Comparison of ENCODE assay signal across 25 cellular contexts in the genomic region with DNA sequence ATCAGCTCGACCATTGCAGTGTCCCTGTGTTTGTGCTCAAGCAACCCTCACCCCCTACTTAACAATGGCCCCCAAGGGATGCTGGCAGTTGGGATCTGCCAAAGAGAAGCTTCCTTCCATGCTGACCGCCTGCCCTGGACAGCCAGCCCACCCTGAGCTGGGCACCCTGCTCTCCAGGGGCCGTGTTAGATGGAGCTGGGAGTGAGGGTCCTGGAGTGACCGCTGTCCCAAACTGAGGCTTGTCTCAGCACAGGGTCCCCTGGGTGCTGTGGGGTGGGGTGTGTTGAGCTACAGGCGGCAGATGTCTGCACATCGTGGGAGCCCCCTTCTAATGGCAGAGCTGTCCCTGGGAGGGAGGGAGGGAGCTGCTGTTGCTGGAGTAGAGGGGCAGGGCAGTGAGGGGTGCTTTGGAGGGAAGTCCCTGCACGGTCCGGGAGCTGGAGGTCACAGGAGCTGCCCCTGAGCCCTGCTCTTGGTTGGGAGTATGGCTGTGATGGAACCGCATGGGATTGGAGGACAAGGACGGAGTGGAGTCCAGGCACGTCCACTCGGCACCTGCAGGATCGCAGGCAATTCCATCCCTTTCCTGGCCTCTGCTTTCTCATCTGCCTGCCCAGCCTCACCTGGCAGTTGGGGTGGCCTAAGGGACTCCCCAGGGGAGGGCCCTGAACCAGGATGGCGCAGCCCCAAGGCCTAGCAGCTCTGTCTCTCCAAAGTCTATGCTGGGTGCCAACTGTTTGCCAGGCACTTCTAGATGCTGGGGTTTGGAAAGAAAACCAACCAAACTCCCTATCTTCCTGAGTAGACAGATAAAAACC.
DNase-seq lines count a peak whose midpoint lies in the region; ATAC-seq and TF ChIP-seq lines count a peak whose summit lies in the region.
"Had no signal": no experiment of that assay in that cellular context is flagged by ENCODE, and none has a peak within 500 bp of the region (broad histone marks: within the 10 kb centered on the region; RNA-seq: fewer than 3 reads in every experiment).

No MANE protein-coding gene starts in this region.

- no peak for TF ChIP-seq EP300 in sigmoid colon (IDR thresholded peaks at IDR 0.05)

- no peaks in the 10 kb centered on the region for H3K4me1 ChIP-seq in sigmoid colon
- H3K4me1 ChIP-seq: HAP-1, SJCRH30 had no signal

- CTCF ChIA-PET in activated CD4-positive, alpha-beta T cell treated with anti-CD3 and anti-CD28 coated beads, Interleukin-2, amount 10 ng/mL, durations not matched to agents 7 days and 5 days (lab: Charles Lee), result no interaction called here

- no peak for ATAC-seq in GM18519 (IDR thresholded peaks at IDR 0.05; ENCODE audit: low FRiP score, unreplicated experiment)
- ATAC-seq: PC-3 had no signal

- intact Hi-C loops in sigmoid colon (cut with DNase I), result no loop called here

- WGBS in sigmoid colon, 2 donors, result 75 to 86% methylated on average over 14 of the region's 14 CpGs

- POLR2A ChIA-PET in activated CD4-positive, alpha-beta T cell treated with anti-CD3 and anti-CD28 coated beads, Interleukin-2, amount 10 ng/mL, durations not matched to agents 7 days and 5 days (lab: Charles Lee), result no interaction called here

- no peak overlapping the region for H3K4me3 Mint-ChIP-seq in activated CD4-positive, alpha-beta T cell treated with anti-CD3 and anti-CD28 coated beads, Interleukin-2, amount 10 ng/mL, durations not matched to agents 7 days and 5 days
- no peak overlapping the region for H3K4me3 Mint-ChIP-seq in activated T-cell treated with anti-CD3 and anti-CD28 coated beads, Interleukin-2, amount 50 U/mL, for 24 hours
- H3K4me3 Mint-ChIP-seq: CD4-positive, CD25-positive, alpha-beta regulatory T cell; HFFc6 had no signal

- no peak for TF ChIP-seq POLR2A in sigmoid colon (IDR thresholded peaks at IDR 0.05)

- H3K27ac Mint-ChIP-seq in activated CD4-positive, alpha-beta T cell treated with anti-CD3 and anti-CD28 coated beads, Interleukin-2, amount 10 ng/mL, durations not matched to agents 7 days and 5 days, result peak overlapping the region; percentile 46
- H3K27ac Mint-ChIP-seq in activated T-cell treated with anti-CD3 and anti-CD28 coated beads, Interleukin-2, amount 50 U/mL, for 24 hours, result no peak overlapping the region
- H3K27ac Mint-ChIP-seq: CD4-positive, CD25-positive, alpha-beta regulatory T cell; HFFc6 had no signal

- H3K4me1 Mint-ChIP-seq in activated CD4-positive, alpha-beta T cell treated with anti-CD3 and anti-CD28 coated beads, Interleukin-2, amount 10 ng/mL, durations not matched to agents 7 days and 5 days, result no peaks in the 10 kb centered on the region
- H3K4me1 Mint-ChIP-seq in activated T-cell treated with anti-CD3 and anti-CD28 coated beads, Interleukin-2, amount 50 U/mL, for 24 hours (ENCODE audit: low read depth), result no peaks in the 10 kb centered on the region
- H3K4me1 Mint-ChIP-seq: CD4-positive, CD25-positive, alpha-beta regulatory T cell had no signal

- peaks cover 3% of the 10 kb centered on the region for H3K36me3 ChIP-seq in H7 (replicated peaks; ENCODE audit: control insufficient read depth, insufficient read depth, low read length)
- no peaks in the 10 kb centered on the region for H3K36me3 ChIP-seq in sigmoid colon
- H3K36me3 ChIP-seq: HAP-1, SJCRH30 had no signal

- no peak overlapping the region for H3K4me3 ChIP-seq in H7 (ENCODE audit: insufficient read depth, low read depth, low read length)
- H3K4me3 ChIP-seq in sigmoid colon, result no peak overlapping the region
- H3K4me3 ChIP-seq: HAP-1, SJCRH30 had no signal

- H3K27ac ChIP-seq in sigmoid colon, result no peak overlapping the region
- H3K27ac ChIP-seq: SJCRH30 had no signal

- DNase-seq in activated CD4-positive, alpha-beta T cell treated with anti-CD3 and anti-CD28 coated beads, Interleukin-2, amount 10 ng/mL, durations not matched to agents 7 days and 5 days, result no peak
- DNase-seq in activated CD4-positive, alpha-beta T cell treated with anti-CD3 and anti-CD28 coated beads, Interleukin-2, amount 50 U/mL, for 48 hours, result no peak
- DNase-seq in H7 (peak; percentile 46), islet precursor cell (peak; percentile 36), sigmoid colon (peak; percentile 52), middle frontal gyrus (ENCODE audit: extremely low spot score, low spot score) (no peak)
- no peak for DNase-seq in activated T-cell treated with anti-CD3 and anti-CD28 coated beads, Interleukin-2, amount 50 U/mL, for 24 hours
- DNase-seq: 8988T; CD4-positive, CD25-positive, alpha-beta regulatory T cell; DMS153; DND-41; HFFc6; KBM-7; MV-4-11; NCI-H1105 treated with DMSO at 0.1 percent for 48 hours; NCI-H146; NCI-H1930; NCI-H446; NCI-H524 treated with DMSO at 0.1 percent for 48 hours; NCI-H774; NK-92 treated with Interleukin-12 subunit alpha and Interleukin-12 subunit beta, amount 100 ng/mL, for 24 hours; PC-3; SJCRH30 had no signal

- H3K27me3 Mint-ChIP-seq in activated CD4-positive, alpha-beta T cell treated with anti-CD3 and anti-CD28 coated beads, Interleukin-2, amount 10 ng/mL, durations not matched to agents 7 days and 5 days, result peaks cover 5% of the 10 kb centered on the region
- H3K27me3 Mint-ChIP-seq in activated T-cell treated with anti-CD3 and anti-CD28 coated beads, Interleukin-2, amount 50 U/mL, for 24 hours, result no peaks in the 10 kb centered on the region
- H3K27me3 Mint-ChIP-seq: CD4-positive, CD25-positive, alpha-beta regulatory T cell had no signal

- H3K27me3 ChIP-seq in H7 (ENCODE audit: control insufficient read depth, insufficient read depth, low read length), result no peaks in the 10 kb centered on the region
- no peaks in the 10 kb centered on the region for H3K27me3 ChIP-seq in sigmoid colon
- H3K27me3 ChIP-seq: SJCRH30 had no signal

- H3K9me3 ChIP-seq in sigmoid colon, result peaks cover 0 to 5% (median 2%) of the 10 kb centered on the region in 4 donors
- H3K9me3 ChIP-seq: SJCRH30 had no signal

- no peak for TF ChIP-seq CTCF in sigmoid colon (IDR thresholded peaks at IDR 0.05)

- peaks cover 3% of the 10 kb centered on the region for H3K9me3 Mint-ChIP-seq in activated CD4-positive, alpha-beta T cell treated with anti-CD3 and anti-CD28 coated beads, Interleukin-2, amount 10 ng/mL, durations not matched to agents 7 days and 5 days
- peaks cover 7% of the 10 kb centered on the region for H3K9me3 Mint-ChIP-seq in activated T-cell treated with anti-CD3 and anti-CD28 coated beads, Interleukin-2, amount 50 U/mL, for 24 hours

- H3K36me3 Mint-ChIP-seq in activated CD4-positive, alpha-beta T cell treated with anti-CD3 and anti-CD28 coated beads, Interleukin-2, amount 10 ng/mL, durations not matched to agents 7 days and 5 days (ENCODE audit: low read depth), result no peaks in the 10 kb centered on the region
- no peaks in the 10 kb centered on the region for H3K36me3 Mint-ChIP-seq in activated T-cell treated with anti-CD3 and anti-CD28 coated beads, Interleukin-2, amount 50 U/mL, for 24 hours (ENCODE audit: low read depth)
- H3K36me3 Mint-ChIP-seq: CD4-positive, CD25-positive, alpha-beta regulatory T cell had no signal

Comparison
In these comparisons a context has a peak if more than half of its experiments do, and no peak if none do; other contexts are left out.
1. DNase-seq: peak in H7 (single experiment), islet precursor cell (single experiment) and sigmoid colon (single experiment); none in activated CD4-positive, alpha-beta T cell treated with anti-CD3 and anti-CD28 coated beads, Interleukin-2, amount 10 ng/mL, durations not matched to agents 7 days and 5 days (single experiment), activated CD4-positive, alpha-beta T cell treated with anti-CD3 and anti-CD28 coated beads, Interleukin-2, amount 50 U/mL, for 48 hours (0 of 2), activated T-cell treated with anti-CD3 and anti-CD28 coated beads, Interleukin-2, amount 50 U/mL, for 24 hours (single experiment) and middle frontal gyrus (single experiment).